ENCODE assay signal across 11 cellular contexts in genomic region chr20:47347661-47348462, GRCh38. TPM values are rescaled to one million over a fixed set of nuclear protein-coding genes. Genes with fewer than 3 reads are reported as not detected.
DNase-seq lines count a peak whose midpoint lies in the region; ATAC-seq, FAIRE-seq and TF ChIP-seq lines count a peak whose summit lies in the region.
"Had no signal": no experiment of that assay in that cellular context is flagged by ENCODE, and none has a peak within 500 bp of the region (broad histone marks: within the 10 kb centered on the region; RNA-seq: fewer than 3 reads in every experiment).

No MANE protein-coding gene starts in this region.

- TF ChIP-seq CTCF in astrocyte (IDR thresholded peaks at IDR 0.05; ENCODE audit: insufficient read depth, low read depth, low read length) (no peak), smooth muscle cell (IDR thresholded peaks at IDR 0.05; ENCODE audit: borderline replicate concordance, insufficient read depth, poor library complexity, severe bottlenecking) (no peak)

- H3K27ac Mint-ChIP-seq in astrocyte (ENCODE audit: unreplicated experiment), result no peak overlapping the region

- peaks cover 30% of the 10 kb centered on the region for H3F3A ChIP-seq in smooth muscle cell (ENCODE audit: low read depth)

- H3K9me3 ChIP-seq in HUES64 (ENCODE audit: insufficient read depth, low read depth, low read length), result no peaks in the 10 kb centered on the region
- no peaks in the 10 kb centered on the region for H3K9me3 ChIP-seq in astrocyte (ENCODE audit: insufficient read depth, low read depth, low read length)
- H3K9me3 ChIP-seq in smooth muscle cell (replicated peaks; ENCODE audit: low read depth), result no peaks in the 10 kb centered on the region

- H3K79me2 ChIP-seq in astrocyte (ENCODE audit: insufficient read depth, low read length), result peaks cover 83% of the 10 kb centered on the region
- peaks cover 100% of the 10 kb centered on the region for H3K79me2 ChIP-seq in smooth muscle cell (ENCODE audit: low read depth)

- DNase-seq in astrocyte (ENCODE audit: low read depth) (no peak), left kidney (ENCODE audit: low read depth, low spot score) (peak; percentile 39), smooth muscle cell (lab: John Stamatoyannopoulos, UW; ENCODE audit: unreplicated experiment) (no peak), NCI-H187 (lab: John Stamatoyannopoulos, UW) (no peak)
- no peak for DNase-seq in stimulated activated CD4-positive, alpha-beta T cell treated with anti-CD3 and anti-CD28 coated beads, Interleukin-4, amount 100 ng/mL, for 4 hours
- DNase-seq: NCI-H446 had no signal

- H3K4me3 ChIP-seq in HUES64 (ENCODE audit: low read length) (peak overlapping the region; percentile 3; the same call in 1 of the 2 replicates), astrocyte (ENCODE audit: insufficient read depth, low read depth, low read length) (no peak overlapping the region), smooth muscle cell (no peak overlapping the region)

- H3K4me3 Mint-ChIP-seq in astrocyte (ENCODE audit: unreplicated experiment), result peak overlapping the region; percentile 62
- H3K4me3 Mint-ChIP-seq: stimulated activated effector memory CD8-positive, alpha-beta T cell treated with anti-CD3 and anti-CD28 coated beads, Interleukin-12 subunit alpha, Interleukin-12 subunit beta, amount 100 ng/mL, for 72 hours had no signal

- FAIRE-seq in astrocyte (lab: Jason Lieb, UNC), result no peak

- ATAC-seq in HG02571 (IDR thresholded peaks at IDR 0.05; ENCODE audit: unreplicated experiment) (no peak), HG03432 (IDR thresholded peaks at IDR 0.05; ENCODE audit: unreplicated experiment) (no peak)
- ATAC-seq: stimulated activated effector memory CD8-positive, alpha-beta T cell treated with anti-CD3 and anti-CD28 coated beads, Interleukin-12 subunit alpha, Interleukin-12 subunit beta, amount 100 ng/mL, for 72 hours had no signal

- peaks cover 48% of the 10 kb centered on the region for H3K36me3 ChIP-seq in HUES64 (ENCODE audit: insufficient read depth, low read length)
- H3K36me3 ChIP-seq in astrocyte (ENCODE audit: insufficient read depth, low read length), result peaks cover 6% of the 10 kb centered on the region
- no peaks in the 10 kb centered on the region for H3K36me3 ChIP-seq in smooth muscle cell (ENCODE audit: low read depth)

- H2AFZ ChIP-seq in astrocyte (ENCODE audit: low read depth, low read length), result no peak overlapping the region
- peak overlapping the region; percentile 36 for H2AFZ ChIP-seq in smooth muscle cell (ENCODE audit: low read depth)

- WGBS in HUES64, result 84% methylated on average over 3 of the region's 4 CpGs
- WGBS in smooth muscle cell (ENCODE audit: low lambda C conversion rate), result 74% methylated on average over 4 of the region's 4 CpGs

- peaks cover 13% of the 10 kb centered on the region for H3K36me3 Mint-ChIP-seq in astrocyte (ENCODE audit: low read depth, unreplicated experiment)

- H4K20me1 ChIP-seq in astrocyte (ENCODE audit: insufficient read depth, low read length) (no peaks in the 10 kb centered on the region), smooth muscle cell (ENCODE audit: low read depth) (no peaks in the 10 kb centered on the region)

- no peaks in the 10 kb centered on the region for H3K27me3 Mint-ChIP-seq in astrocyte (ENCODE audit: low read depth, unreplicated experiment)

- H3K27me3 ChIP-seq in HUES64 (ENCODE audit: insufficient read depth, low read length) (no peaks in the 10 kb centered on the region), astrocyte (ENCODE audit: insufficient read depth, low read length) (no peaks in the 10 kb centered on the region), smooth muscle cell (ENCODE audit: low read depth) (no peaks in the 10 kb centered on the region)

- no peaks in the 10 kb centered on the region for H3K9me3 Mint-ChIP-seq in astrocyte (ENCODE audit: unreplicated experiment)
- H3K9me3 Mint-ChIP-seq: stimulated activated effector memory CD8-positive, alpha-beta T cell treated with anti-CD3 and anti-CD28 coated beads, Interleukin-12 subunit alpha, Interleukin-12 subunit beta, amount 100 ng/mL, for 72 hours had no signal

- H3K27ac ChIP-seq in HUES64 (ENCODE audit: low read depth, low read length) (peak overlapping the region; percentile 99), astrocyte (ENCODE audit: low read depth, low read length) (peak overlapping the region; percentile 95), smooth muscle cell (ENCODE audit: low read depth) (peak overlapping the region; percentile 99)
- H3K27ac ChIP-seq: KMS-11 had no signal

- H3K4me1 Mint-ChIP-seq in astrocyte (ENCODE audit: low read depth, unreplicated experiment), result peaks cover 7% of the 10 kb centered on the region

- peaks cover 62% of the 10 kb centered on the region for H3K4me1 ChIP-seq in HUES64 (ENCODE audit: insufficient read depth, low read length)
- H3K4me1 ChIP-seq in astrocyte (ENCODE audit: insufficient read depth, low read length), result peaks cover 56% of the 10 kb centered on the region
- peaks cover 71% of the 10 kb centered on the region for H3K4me1 ChIP-seq in smooth muscle cell (ENCODE audit: low read depth)

- H3K9ac ChIP-seq in HUES64 (ENCODE audit: low read depth, low read length) (peak overlapping the region; percentile 59), astrocyte (ENCODE audit: low read length) (peak overlapping the region; percentile 86), smooth muscle cell (ENCODE audit: low read depth) (peak overlapping the region; percentile 68)
- H3K9ac ChIP-seq: KMS-11 had no signal

- H3K4me2 ChIP-seq in astrocyte (ENCODE audit: low read length) (peak overlapping the region; percentile 80), smooth muscle cell (peak overlapping the region; percentile 81)
- H3K4me2 ChIP-seq: KMS-11 had no signal

RNA-seq across cellular contexts. Expression of gene ZMYND8, which starts 8.6 kb away (rescaled TPM):
- polyA plus RNA-seq in HUES64 (2013, experiment 1 of 2), result 61.7 TPM
- 67.8 TPM for polyA plus RNA-seq in HUES64 (2013, experiment 2 of 2)
- 43.9 and 45.8 TPM in 2 replicates for total RNA-seq in astrocyte
- total RNA-seq in smooth muscle cell, result 22.7 and 24.1 TPM in 2 replicates
- 14.7 and 15.2 TPM in 2 replicates for polyA plus RNA-seq in smooth muscle cell
